In genomic region chrY:12662745-12663576, GRCh38 we compare ENCODE assay signal across 8 cellular contexts. TPM values are rescaled to one million over a fixed set of nuclear protein-coding genes. Genes with fewer than 3 reads are reported as not detected.
DNase-seq lines count a peak whose midpoint lies in the region; ATAC-seq and TF ChIP-seq lines count a peak whose summit lies in the region.

No MANE protein-coding gene starts in this region.

- peak; percentile 38 for ATAC-seq in HG02678 (IDR thresholded peaks at IDR 0.05; ENCODE audit: unreplicated experiment)
- ATAC-seq in foreskin keratinocyte, result peak; percentile 71
- no peak for ATAC-seq in GM18861 (IDR thresholded peaks at IDR 0.05; ENCODE audit: unreplicated experiment)

- H3K27ac Mint-ChIP-seq in progenitor cell of endocrine pancreas, result no peak overlapping the region

- no peaks in the 10 kb centered on the region for H3K27me3 ChIP-seq in BJ (ENCODE audit: control insufficient read depth, insufficient read depth, low read length)
- no peaks in the 10 kb centered on the region for H3K27me3 ChIP-seq in foreskin keratinocyte

- DNase-seq in BJ (ENCODE audit: low read depth) (no peak), foreskin keratinocyte (peak; percentile 60 to 71), progenitor cell of endocrine pancreas (ENCODE audit: low spot score, unreplicated experiment) (no peak), cortex of kidney (lab: John Stamatoyannopoulos, UW) (no peak)
- peak; percentile 36 for DNase-seq in stimulated activated CD4-positive, alpha-beta T cell treated with anti-CD3 and anti-CD28 coated beads, Interleukin-4, amount 100 ng/mL, for 1 hour

- CTCF ChIA-PET in BJ (lab: Yijun Ruan, JAX), result no interaction called here

- no peaks in the 10 kb centered on the region for H3K9me3 Mint-ChIP-seq in progenitor cell of endocrine pancreas (ENCODE audit: low read depth)

- H3K27ac ChIP-seq in VCaP (peak overlapping the region; percentile 91), foreskin keratinocyte (peak overlapping the region; percentile 96)

- no peak for TF ChIP-seq CTCF in BJ (IDR thresholded peaks at IDR 0.05; ENCODE audit: insufficient read depth, low read depth, low read length)
- TF ChIP-seq CTCF in VCaP (conservative IDR thresholded peaks at IDR 0.05), result no peak
- no peak for TF ChIP-seq CTCF in foreskin keratinocyte (conservative IDR thresholded peaks at IDR 0.05)
- TF ChIP-seq CTCF in progenitor cell of endocrine pancreas (IDR thresholded peaks at IDR 0.05; ENCODE audit: unreplicated experiment), result no peak

- no peak overlapping the region for H3K4me3 Mint-ChIP-seq in progenitor cell of endocrine pancreas (ENCODE audit: low read depth)

- no peaks in the 10 kb centered on the region for H3K27me3 Mint-ChIP-seq in progenitor cell of endocrine pancreas

- H3K4me3 ChIP-seq in BJ (ENCODE audit: low read depth, low read length), result peak overlapping the region; percentile 74

- no peaks in the 10 kb centered on the region for H3K36me3 Mint-ChIP-seq in progenitor cell of endocrine pancreas (ENCODE audit: insufficient read depth)

- H3K36me3 ChIP-seq in BJ (ENCODE audit: control insufficient read depth, insufficient read depth, low read length), result no peaks in the 10 kb centered on the region

- POLR2A ChIA-PET in BJ (lab: Charles Lee), result no interaction called here

- no peaks in the 10 kb centered on the region for H3K4me1 ChIP-seq in foreskin keratinocyte

- no peaks in the 10 kb centered on the region for H3K4me1 Mint-ChIP-seq in progenitor cell of endocrine pancreas (ENCODE audit: low read depth)

RNA-seq across cellular contexts. Expression of gene USP9Y, which starts 38.1 kb away (rescaled TPM):
- polyA plus RNA-seq in BJ (2011; rRNA removed) (20.9 and 34.5 TPM in 2 replicates), foreskin keratinocyte (9.6 and 9.7 TPM in 2 replicates)
- polyA minus RNA-seq in BJ (2011; rRNA and poly(A)+ RNA removed), result 22.7 and 29.1 TPM in 2 replicates
- total RNA-seq in foreskin keratinocyte (26.7 and 29.2 TPM in 2 replicates), progenitor cell of endocrine pancreas (not detected in 2 replicates)

Comparison
In these comparisons a context has a peak if more than half of its experiments do, and no peak if none do; other contexts are left out.
1. DNase-seq: peak in foreskin keratinocyte (2 of 2) and stimulated activated CD4-positive, alpha-beta T cell treated with anti-CD3 and anti-CD28 coated beads, Interleukin-4, amount 100 ng/mL, for 1 hour (single experiment); none in BJ (single experiment), progenitor cell of endocrine pancreas (single experiment) and cortex of kidney (single experiment).